31 cellular contexts compared by ENCODE assay signal in the genomic region with DNA sequence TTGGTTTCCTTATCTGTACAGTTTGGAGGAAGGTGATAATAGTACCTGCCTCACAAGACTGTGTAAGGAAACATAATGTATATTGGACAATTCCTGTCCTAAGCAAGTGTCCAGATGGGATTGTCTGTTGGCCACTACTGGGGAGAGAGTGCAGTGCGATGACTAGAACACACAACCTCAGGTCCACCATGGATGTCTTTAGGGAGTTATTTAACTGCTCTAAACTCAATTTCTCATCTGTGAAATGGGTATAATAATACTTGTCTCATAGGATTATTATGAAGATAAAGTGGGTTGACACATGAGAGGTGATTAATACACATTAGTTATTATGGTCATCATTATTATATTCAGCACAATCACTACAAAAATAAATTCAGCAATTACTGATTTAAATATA.
"Had no signal": no experiment of that assay in that cellular context is flagged by ENCODE, and none has a peak within 500 bp of the region (broad histone marks: within the 10 kb centered on the region; RNA-seq: fewer than 3 reads in every experiment).

No MANE protein-coding gene starts in this region.

- H3K27me3 ChIP-seq: brain microvascular endothelial cell, cardiac muscle cell, SJSA1 had no signal

- DNase-seq: activated CD4-positive, alpha-beta T cell treated with anti-CD3 and anti-CD28 coated beads, Interleukin-2, amount 50 U/mL, for 4 hours; activated CD8-positive, alpha-beta T cell treated with anti-CD3 and anti-CD28 coated beads for 36 hours; activated effector memory CD4-positive, alpha-beta T cell treated with anti-CD3 and anti-CD28 coated beads, Interleukin-2, amount 50 U/mL, for 16 hours; activated naive CD4-positive, alpha-beta T cell; activated naive CD4-positive, alpha-beta T cell treated with anti-CD3 and anti-CD28 coated beads, Interleukin-2, amount 50 U/mL, for 16 hours; activated naive CD8-positive, alpha-beta T cell treated with anti-CD3 and anti-CD28 coated beads for 36 hours; activated T-cell treated with anti-CD3 and anti-CD28 coated beads, Interleukin-2, amount 50 U/mL, for 1 hour; activated T-cell treated with anti-CD3 and anti-CD28 coated beads, Interleukin-2, amount 50 U/mL, for 72 hours; amniotic stem cell; aorta; brain microvascular endothelial cell; Kasumi-1; KG1; MM.1S; MV-4-11; NCI-H1092 treated with DMSO at 0.1 percent for 48 hours; NCI-H146; NCI-H187; NCI-H2029 treated with DMSO at 0.1 percent for 48 hours; NCI-H2107; NCI-H2171; NCI-H510A; NCI-H526; NCI-H748 treated with DMSO at 0.1 percent for 48 hours; OCI-M1; SHP77 treated with DMSO at 0.1 percent for 48 hours; SK-N-SH had no signal

- H3K9me3 ChIP-seq: SJSA1, SK-N-SH had no signal

- H3K4me2 ChIP-seq: SK-N-SH had no signal

- H3K36me3 ChIP-seq: cardiac muscle cell had no signal

- H3K27ac ChIP-seq: brain microvascular endothelial cell, cardiac muscle cell, SJSA1 had no signal

- ATAC-seq: activated CD8-positive, alpha-beta T cell treated with anti-CD3 and anti-CD28 coated beads for 36 hours; activated T-cell treated with anti-CD3 and anti-CD28 coated beads, Interleukin-2, amount 50 U/mL, for 72 hours; activated T-helper 17 cell treated with anti-CD3 and anti-CD28 coated beads, Interleukin-2, amount 50 U/mL, for 72 hours had no signal

- FAIRE-seq: TTC549 had no signal

- H3K4me3 ChIP-seq: cardiac muscle cell, SJSA1 had no signal

- H3K9ac ChIP-seq: SK-N-SH had no signal

- H3K4me1 ChIP-seq: SJSA1 had no signal
